Comparison of ENCODE assay signal across 10 cellular contexts in genomic region chr22:19691721-19692341, GRCh38. TPM values are rescaled to one million over a fixed set of nuclear protein-coding genes. Genes with fewer than 3 reads are reported as not detected.
DNase-seq lines count a peak whose midpoint lies in the region; ATAC-seq, FAIRE-seq and TF ChIP-seq lines count a peak whose summit lies in the region.
"Had no signal": no experiment of that assay in that cellular context is flagged by ENCODE, and none has a peak within 500 bp of the region (broad histone marks: within the 10 kb centered on the region; RNA-seq: fewer than 3 reads in every experiment).

No MANE protein-coding gene starts in this region.

- no peak for TF ChIP-seq CTCF in choroid plexus epithelial cell (conservative IDR thresholded peaks at IDR 0.05; ENCODE audit: low read depth, low read length)
- no peak for TF ChIP-seq CTCF in thyroid gland (IDR thresholded peaks at IDR 0.05)

- peaks cover 34% of the 10 kb centered on the region for H3K27me3 Mint-ChIP-seq in T-helper 17 cell

- intact Hi-C loops in thyroid gland (cut with DNase I), result no loop called here

- H3K4me1 ChIP-seq in thyroid gland, result peaks cover 0 to 15% of the 10 kb centered on the region in 2 donors

- no peaks in the 10 kb centered on the region for H3K4me1 Mint-ChIP-seq in T-helper 17 cell

- no peaks in the 10 kb centered on the region for H3K27me3 ChIP-seq in thyroid gland

- H3K27ac Mint-ChIP-seq in T-helper 17 cell, result no peak overlapping the region
- H3K27ac Mint-ChIP-seq: activated CD8-positive, alpha-beta T cell treated with anti-CD3 and anti-CD28 coated beads, Interleukin-2, amount 10 ng/mL, durations not matched to agents 7 days and 5 days had no signal

- no peaks in the 10 kb centered on the region for H3K36me3 ChIP-seq in thyroid gland

- H3K9me3 ChIP-seq in thyroid gland, result no peaks in the 10 kb centered on the region
- no peaks in the 10 kb centered on the region for H3K9me3 ChIP-seq in T-helper 17 cell (ENCODE audit: control insufficient read depth, low read length, poor library complexity, severe bottlenecking)

- ATAC-seq in T-helper 17 cell, result no peak
- no peak for ATAC-seq in HG03378 (IDR thresholded peaks at IDR 0.05; ENCODE audit: unreplicated experiment)
- ATAC-seq: activated CD8-positive, alpha-beta T cell treated with anti-CD3 and anti-CD28 coated beads, Interleukin-2, amount 10 ng/mL, durations not matched to agents 7 days and 5 days had no signal

- 8 to 22% methylated on average over 19 of the region's 19 CpGs for WGBS in thyroid gland, 2 donors

- no peak for FAIRE-seq in GM12891 (lab: Jason Lieb, UNC)
- FAIRE-seq: endometrium had no signal

- DNase-seq in HT-29 (ENCODE audit: low spot score) (peak; percentile 90), choroid plexus epithelial cell (ENCODE audit: low read depth) (peak; percentile 72), left kidney (ENCODE audit: low read depth, low spot score) (peak; percentile 70), thyroid gland (peak; percentile 69 to 79), GM12891 (ENCODE audit: insufficient read length, low spot score) (no peak), T-helper 17 cell (no peak)
- DNase-seq: activated CD8-positive, alpha-beta T cell treated with anti-CD3 and anti-CD28 coated beads, Interleukin-2, amount 10 ng/mL, durations not matched to agents 7 days and 5 days; NCI-H69 had no signal

- TF ChIP-seq POLR2A in thyroid gland (IDR thresholded peaks at IDR 0.05), result peak in 1 of 2 donors; percentile 42
- TF ChIP-seq POLR2A in GM12891 (IDR thresholded peaks at IDR 0.05; ENCODE audit: low read depth, low read length), result no peak

- peak overlapping the region; percentile 52 to 70 (median 70) for H3K27ac ChIP-seq in thyroid gland

- H3K4me3 ChIP-seq in choroid plexus epithelial cell (ENCODE audit: low read depth, low read length) (peak overlapping the region; percentile 43), thyroid gland (replicated peaks in 1 of 3) (no peak overlapping the region)

- no peaks in the 10 kb centered on the region for H3K36me3 Mint-ChIP-seq in T-helper 17 cell (ENCODE audit: low read depth)

- no peak overlapping the region for H3K4me3 Mint-ChIP-seq in T-helper 17 cell
- H3K4me3 Mint-ChIP-seq: activated CD8-positive, alpha-beta T cell treated with anti-CD3 and anti-CD28 coated beads, Interleukin-2, amount 10 ng/mL, durations not matched to agents 7 days and 5 days had no signal

TF ChIP-seq in GM12891, 5 proteins besides CTCF, POLR2A, EP300 and RAD21:
- TF ChIP-seq SPI1 (IDR thresholded peaks at IDR 0.05; ENCODE audit: low read depth, low read length) (no peak), POU2F2 (IDR thresholded peaks at IDR 0.05; ENCODE audit: low read depth, low read length) (no peak), POLR2AphosphoS5 (IDR thresholded peaks at IDR 0.05; ENCODE audit: low read depth, low read length) (no peak), TAF1 (IDR thresholded peaks at IDR 0.05; ENCODE audit: low read depth, low read length) (no peak), PAX5 (IDR thresholded peaks at IDR 0.05; ENCODE audit: insufficient read depth, low read length, severe bottlenecking) (no peak)

RNA-seq across cellular contexts. Expression of gene SEPTIN5, which starts 22.5 kb away (rescaled TPM):
- total RNA-seq in HT-29 (2014; rRNA removed; shearing (Covaris generic)), result 0.42 TPM in 1 of 2 replicates, not detected in the other
- total RNA-seq in thyroid gland (100 to 1,000 TPM in 1 of 4 donors, 10 to 100 TPM in 3; 14.0 to 124 (median 27.3) TPM), T-helper 17 cell (10 to 100 TPM in 1 of 2 donors, 1 to 10 TPM in 1; 2.8 to 54.7 TPM)
- polyA plus RNA-seq in GM12891 (2012; ENCODE audit: low read depth, missing spikeins), result 0.74 TPM

RNA-seq across cellular contexts. Expression of gene GP1BB, which starts 31.5 kb away (rescaled TPM):
- total RNA-seq in HT-29 (2014; rRNA removed; shearing (Covaris generic)), result not detected in 2 replicates
- total RNA-seq in thyroid gland (1 to 10 TPM; 1.5 to 6.6 (median 3.1) TPM), T-helper 17 cell (100 to 1,000 TPM in 1 of 2 donors, 1 to 10 TPM in 1; 3.5 to 113 TPM)
- not detected for polyA plus RNA-seq in GM12891 (2012; ENCODE audit: low read depth, missing spikeins)
- total RNA-seq: activated CD8-positive, alpha-beta T cell treated with anti-CD3 and anti-CD28 coated beads, Interleukin-2, amount 10 ng/mL, durations not matched to agents 7 days and 5 days had no signal

Comparison
In these comparisons a context has a peak if more than half of its experiments do, and no peak if none do; other contexts are left out.
1. DNase-seq: peak in HT-29 (single experiment), choroid plexus epithelial cell (single experiment), left kidney (single experiment) and thyroid gland (2 of 2); none in GM12891 (single experiment) and T-helper 17 cell (0 of 3).